ENCODE assay signal across 10 cellular contexts in genomic region chr12:25056011-25056410, GRCh38.
DNase-seq lines count a peak whose midpoint lies in the region; ATAC-seq and TF ChIP-seq lines count a peak whose summit lies in the region.
"Had no signal": no experiment of that assay in that cellular context is flagged by ENCODE, and none has a peak within 500 bp of the region (broad histone marks: within the 10 kb centered on the region; RNA-seq: fewer than 3 reads in every experiment).

No MANE protein-coding gene starts in this region.

- H3K27ac Mint-ChIP-seq in activated naive CD4-positive, alpha-beta T cell treated with anti-CD3 and anti-CD28 coated beads, Interleukin-2, amount 50 U/mL, for 24 hours, result peak overlapping the region; percentile 88
- peak overlapping the region in 1 of 2 donors; percentile 100 for H3K27ac Mint-ChIP-seq in activated naive CD4-positive, alpha-beta T cell treated with anti-CD3 and anti-CD28 coated beads, Interleukin-2, amount 50 U/mL, for 72 hours

- H3K79me2 ChIP-seq in OCI-LY3 (ENCODE audit: low read length) (peaks cover 70% of the 10 kb centered on the region), osteoblast (ENCODE audit: insufficient read depth, low read length) (no peaks in the 10 kb centered on the region)

- no peak for ATAC-seq in activated naive CD4-positive, alpha-beta T cell treated with anti-CD3 and anti-CD28 coated beads, Interleukin-2, amount 50 U/mL, for 72 hours
- ATAC-seq: HCT116 had no signal

- peaks cover 78% of the 10 kb centered on the region for H3K4me1 Mint-ChIP-seq in activated naive CD4-positive, alpha-beta T cell treated with anti-CD3 and anti-CD28 coated beads, Interleukin-2, amount 50 U/mL, for 24 hours

- DNase-seq in activated naive CD4-positive, alpha-beta T cell treated with anti-CD3 and anti-CD28 coated beads, Interleukin-2, amount 50 U/mL, for 72 hours (ENCODE audit: low spot score in 2 of 2), result no peak
- DNase-seq in epithelial cell of prostate (ENCODE audit: low read depth, low spot score), result peak; percentile 27
- DNase-seq in tibial nerve (ENCODE audit: low spot score in 2 of 2), result no peak
- no peak for DNase-seq in COR-L47 (lab: John Stamatoyannopoulos, UW)
- DNase-seq in osteoblast (ENCODE audit: insufficient read length, low spot score, missing footprints), result no peak
- DNase-seq: T-helper 9 cell had no signal

- WGBS in thymus, result 44% methylated on average over 5 of the region's 5 CpGs
- 81 to 85% methylated on average over 5 of the region's 5 CpGs for WGBS in tibial nerve, 2 donors

- H3K9me3 ChIP-seq in OCI-LY3 (ENCODE audit: insufficient read depth, low read length) (no peaks in the 10 kb centered on the region), thymus (ENCODE audit: control insufficient read depth) (no peaks in the 10 kb centered on the region), tibial nerve (no peaks in the 10 kb centered on the region), osteoblast (ENCODE audit: low read depth, low read length) (no peaks in the 10 kb centered on the region)

- H3K36me3 Mint-ChIP-seq in activated naive CD4-positive, alpha-beta T cell treated with anti-CD3 and anti-CD28 coated beads, Interleukin-2, amount 50 U/mL, for 24 hours, result peaks cover 3% of the 10 kb centered on the region
- peaks cover 7 to 17% of the 10 kb centered on the region in 2 donors for H3K36me3 Mint-ChIP-seq in activated naive CD4-positive, alpha-beta T cell treated with anti-CD3 and anti-CD28 coated beads, Interleukin-2, amount 50 U/mL, for 72 hours

- no peaks in the 10 kb centered on the region for H3K9me3 Mint-ChIP-seq in activated naive CD4-positive, alpha-beta T cell treated with anti-CD3 and anti-CD28 coated beads, Interleukin-2, amount 50 U/mL, for 24 hours
- no peaks in the 10 kb centered on the region for H3K9me3 Mint-ChIP-seq in activated naive CD4-positive, alpha-beta T cell treated with anti-CD3 and anti-CD28 coated beads, Interleukin-2, amount 50 U/mL, for 72 hours

- H3K36me3 ChIP-seq in OCI-LY3 (replicated peaks; ENCODE audit: low read depth, low read length) (no peaks in the 10 kb centered on the region), thymus (ENCODE audit: control insufficient read depth, insufficient read depth) (no peaks in the 10 kb centered on the region), tibial nerve (no peaks in the 10 kb centered on the region), osteoblast (ENCODE audit: insufficient read depth, low read length) (no peaks in the 10 kb centered on the region)

- peak overlapping the region; percentile 97 for H3K4me3 Mint-ChIP-seq in activated naive CD4-positive, alpha-beta T cell treated with anti-CD3 and anti-CD28 coated beads, Interleukin-2, amount 50 U/mL, for 24 hours

- H2AFZ ChIP-seq in OCI-LY3 (ENCODE audit: low read depth, low read length), result no peak overlapping the region; the same call in 1 of the 2 replicates
- H2AFZ ChIP-seq in osteoblast (ENCODE audit: low read length), result no peak overlapping the region

- no peak for TF ChIP-seq POLR2A in tibial nerve (IDR thresholded peaks at IDR 0.05)

- H3K4me3 ChIP-seq in OCI-LY3 (ENCODE audit: low read length), result peak overlapping the region; percentile 81
- H3K4me3 ChIP-seq in thymus (ENCODE audit: low read length), result peak overlapping the region; percentile 62
- H3K4me3 ChIP-seq in tibial nerve, result no peak overlapping the region
- no peak overlapping the region for H3K4me3 ChIP-seq in osteoblast (ENCODE audit: insufficient read depth, low read length)

- TF ChIP-seq EP300 in tibial nerve (IDR thresholded peaks at IDR 0.05), result no peak

- peak overlapping the region; percentile 91 for H3K4me2 ChIP-seq in OCI-LY3 (ENCODE audit: low read length)
- H3K4me2 ChIP-seq in osteoblast (ENCODE audit: insufficient read depth, low read length), result no peak overlapping the region

- H3K27me3 Mint-ChIP-seq in activated naive CD4-positive, alpha-beta T cell treated with anti-CD3 and anti-CD28 coated beads, Interleukin-2, amount 50 U/mL, for 24 hours, result no peaks in the 10 kb centered on the region

- H3K9ac ChIP-seq in OCI-LY3 (ENCODE audit: low read length), result peak overlapping the region; percentile 14; the same call in 1 of the 2 replicates

- no peak for TF ChIP-seq CTCF in OCI-LY3 (IDR thresholded peaks at IDR 0.05; ENCODE audit: low read depth, low read length)
- no peak for TF ChIP-seq CTCF in tibial nerve (IDR thresholded peaks at IDR 0.05)
- TF ChIP-seq CTCF in osteoblast (IDR thresholded peaks at IDR 0.05; ENCODE audit: extremely low read depth, low read depth, low read length), result no peak

- H3K27ac ChIP-seq in OCI-LY3 (ENCODE audit: low read length) (no peak overlapping the region), epithelial cell of prostate (peak overlapping the region; percentile 89), thymus (ENCODE audit: low read depth) (no peak overlapping the region), tibial nerve (no peak overlapping the region), osteoblast (ENCODE audit: low read depth, low read length) (no peak overlapping the region)

- peaks cover 74% of the 10 kb centered on the region for H3K4me1 ChIP-seq in OCI-LY3 (ENCODE audit: low read length)
- H3K4me1 ChIP-seq in thymus (ENCODE audit: control insufficient read depth, insufficient read depth, low read length), result peaks cover 27% of the 10 kb centered on the region
- H3K4me1 ChIP-seq in tibial nerve, result peaks cover 0 to 8% (median 0%) of the 10 kb centered on the region in 4 donors
- no peaks in the 10 kb centered on the region for H3K4me1 ChIP-seq in osteoblast (ENCODE audit: insufficient read depth, low read length)

- H4K20me1 ChIP-seq in OCI-LY3 (ENCODE audit: insufficient read depth, low read length) (peaks cover 36% of the 10 kb centered on the region; the same call in 1 of the 2 replicates), osteoblast (ENCODE audit: insufficient read depth, low read length) (no peaks in the 10 kb centered on the region)

- H3K27me3 ChIP-seq in OCI-LY3 (ENCODE audit: low read depth, low read length) (no peaks in the 10 kb centered on the region), thymus (ENCODE audit: control insufficient read depth, insufficient read depth) (no peaks in the 10 kb centered on the region), tibial nerve (no peaks in the 10 kb centered on the region), osteoblast (ENCODE audit: insufficient read depth, low read length) (peaks cover 2% of the 10 kb centered on the region)

Comparison
In these comparisons a context has a peak if more than half of its experiments do, and no peak if none do; other contexts are left out.
1. H3K4me3 ChIP-seq: peak in OCI-LY3 (single experiment) and thymus (single experiment); none in tibial nerve (0 of 4) and osteoblast (single experiment).